In genomic region chr11:128906185-128907065, GRCh38 we compare ENCODE assay signal across 8 cellular contexts. TPM values are rescaled to one million over a fixed set of nuclear protein-coding genes. Genes with fewer than 3 reads are reported as not detected.
DNase-seq lines count a peak whose midpoint lies in the region; ATAC-seq lines count a peak whose summit lies in the region.

No MANE protein-coding gene starts in this region.

- H3K36me3 ChIP-seq in ACC112 (ENCODE audit: insufficient read depth, low read length) (no peaks in the 10 kb centered on the region), KOPT-K1 (ENCODE audit: insufficient read depth, low read length) (no peaks in the 10 kb centered on the region), mesodermal cell (ENCODE audit: control insufficient read depth, insufficient read depth, low read length) (no peaks in the 10 kb centered on the region)

- no peak for DNase-seq in NCI-H1092 (lab: John Stamatoyannopoulos, UW)

- peaks cover 29% of the 10 kb centered on the region for H3K4me1 ChIP-seq in ACC112 (ENCODE audit: control insufficient read depth, insufficient read depth, low read length, unreplicated experiment)
- peaks cover 43% of the 10 kb centered on the region for H3K4me1 ChIP-seq in mesodermal cell (ENCODE audit: control insufficient read depth, insufficient read depth, low read length, poor library complexity, severe bottlenecking)

- no peaks in the 10 kb centered on the region for H3K79me2 ChIP-seq in ACC112 (ENCODE audit: control insufficient read depth, insufficient read depth, low read length, unreplicated experiment)

- peak overlapping the region; percentile 84 for H3K4me3 ChIP-seq in ACC112 (ENCODE audit: low read depth, low read length)
- peak overlapping the region; percentile 44 for H3K4me3 ChIP-seq in mesodermal cell (ENCODE audit: extremely low read depth, insufficient read depth, low read length, poor library complexity, severe bottlenecking)

- no peak overlapping the region for H2AFZ ChIP-seq in ACC112 (ENCODE audit: low read length, unreplicated experiment)

- H3K27ac ChIP-seq in ACC112 (ENCODE audit: low read depth, low read length) (no peak overlapping the region), KOPT-K1 (ENCODE audit: low read depth, low read length, poor library complexity, severe bottlenecking) (peak overlapping the region; percentile 71), cingulate gyrus (ENCODE audit: low read depth, low read length) (peak overlapping the region; percentile 31), mesodermal cell (ENCODE audit: low read depth, low read length, severe bottlenecking) (no peak overlapping the region)

- ATAC-seq in HG03521 (IDR thresholded peaks at IDR 0.05; ENCODE audit: unreplicated experiment) (no peak), GM21528 (IDR thresholded peaks at IDR 0.05; ENCODE audit: low FRiP score, unreplicated experiment) (no peak), GM21529 (IDR thresholded peaks at IDR 0.05; ENCODE audit: unreplicated experiment) (no peak)

- H3K9me3 ChIP-seq in KOPT-K1 (ENCODE audit: insufficient read depth, low read length, poor library complexity, severe bottlenecking) (no peaks in the 10 kb centered on the region), mesodermal cell (ENCODE audit: control insufficient read depth, low read length) (peaks cover 9% of the 10 kb centered on the region)

- 82 to 89% methylated on average over 7 of the region's 8 CpGs for WGBS in mesodermal cell (ENCODE audit: insufficient coverage in 2 of 2), 2 experiments

- H3K27me3 ChIP-seq in ACC112 (ENCODE audit: insufficient read depth, low read length) = no peaks in the 10 kb centered on the region

RNA-seq across cellular contexts. Expression of gene KCNJ5, which starts 15.3 kb away (rescaled TPM):
- polyA plus RNA-seq in mesodermal cell (2013, experiment 1 of 2) = 0.74 TPM
- polyA plus RNA-seq in mesodermal cell (2013, experiment 2 of 2) = 0.66 TPM

RNA-seq across cellular contexts. Expression of gene TP53AIP1, which starts 36.2 kb away (rescaled TPM):
- not detected for polyA plus RNA-seq in mesodermal cell (2013, experiment 1 of 2)
- not detected for polyA plus RNA-seq in mesodermal cell (2013, experiment 2 of 2)

RNA-seq across cellular contexts. Expression of gene KCNJ1, which starts 39.3 kb away (rescaled TPM):
- not detected for polyA plus RNA-seq in mesodermal cell (2013, experiment 1 of 2)
- not detected for polyA plus RNA-seq in mesodermal cell (2013, experiment 2 of 2)

Comparison
In these comparisons a context has a peak if more than half of its experiments do, and no peak if none do; other contexts are left out.
1. H3K27ac ChIP-seq: peak in KOPT-K1 (single experiment) and cingulate gyrus (single experiment); none in ACC112 (single experiment) and mesodermal cell (single experiment).